In genomic region chr9:114893221-114893620, GRCh38 we compare ENCODE assay signal across 14 cellular contexts. TPM values are rescaled to one million over a fixed set of nuclear protein-coding genes. Genes with fewer than 3 reads are reported as not detected.
DNase-seq lines count a peak whose midpoint lies in the region; ATAC-seq and TF ChIP-seq lines count a peak whose summit lies in the region.
"Had no signal": no experiment of that assay in that cellular context is flagged by ENCODE, and none has a peak within 500 bp of the region (broad histone marks: within the 10 kb centered on the region; RNA-seq: fewer than 3 reads in every experiment).

No MANE protein-coding gene starts in this region.

- peaks cover 4% of the 10 kb centered on the region for H3K4me1 ChIP-seq in colonic mucosa

- TF ChIP-seq CTCF in SU-DHL-6 (IDR thresholded peaks at IDR 0.05; ENCODE audit: insufficient read depth, low read length, poor library complexity, severe bottlenecking) (no peak), dorsolateral prefrontal cortex (IDR thresholded peaks at IDR 0.05 in 54 of 56, conservative IDR thresholded peaks at IDR 0.05 in 2 of 56; ENCODE audit: low read depth in 1 of 56, partially characterized antibody in 56 of 56) (no peak), colonic mucosa (IDR thresholded peaks at IDR 0.05) (no peak)

- no peaks in the 10 kb centered on the region for H3K27me3 ChIP-seq in SU-DHL-6 (ENCODE audit: low read length)
- peaks cover 0 to 9% (median 0%) of the 10 kb centered on the region in 45 donors for H3K27me3 ChIP-seq in dorsolateral prefrontal cortex
- no peaks in the 10 kb centered on the region for H3K27me3 ChIP-seq in colonic mucosa
- H3K27me3 ChIP-seq: suprapubic skin had no signal

- H3K4me2 ChIP-seq in SU-DHL-6 (ENCODE audit: low read depth, low read length, poor library complexity, severe bottlenecking): peak overlapping the region; percentile 27

- H3F3A ChIP-seq in SU-DHL-6 (ENCODE audit: insufficient read depth): peaks cover 8% of the 10 kb centered on the region

- intact Hi-C loops in dorsolateral prefrontal cortex (cut with DNase I) (no loop called here), colonic mucosa (cut with DNase I) (no loop called here)

- ATAC-seq in GM18867 (IDR thresholded peaks at IDR 0.05; ENCODE audit: unreplicated experiment) (peak; percentile 45), HG02642 (IDR thresholded peaks at IDR 0.05; ENCODE audit: poor library complexity, unreplicated experiment) (peak; percentile 60), naive B cell (ENCODE audit: low read depth in 2 of 2) (peak; percentile 93 to 94), HG02973 (IDR thresholded peaks at IDR 0.05; ENCODE audit: unreplicated experiment) (no peak)

- no peak overlapping the region for H2AFZ ChIP-seq in SU-DHL-6 (ENCODE audit: low read depth, low read length, severe bottlenecking)

- H3K9ac ChIP-seq in SU-DHL-6 (ENCODE audit: low read length): no peak overlapping the region
- no peak overlapping the region for H3K9ac ChIP-seq in colonic mucosa (ENCODE audit: low read depth in 2 of 2, low read length in 2 of 2)

- H3K9me3 ChIP-seq in SU-DHL-6 (ENCODE audit: insufficient read depth, low read length): no peaks in the 10 kb centered on the region
- no peaks in the 10 kb centered on the region for H3K9me3 ChIP-seq in colonic mucosa
- H3K9me3 ChIP-seq: suprapubic skin had no signal

- H3K27ac ChIP-seq in SU-DHL-6 (ENCODE audit: low read depth, low read length): peak overlapping the region; percentile 47
- H3K27ac ChIP-seq in dorsolateral prefrontal cortex: no peak overlapping the region
- H3K27ac ChIP-seq in colonic mucosa: no peak overlapping the region
- H3K27ac ChIP-seq: suprapubic skin had no signal

- H3K36me3 ChIP-seq in SU-DHL-6 (ENCODE audit: low read length): no peaks in the 10 kb centered on the region
- no peaks in the 10 kb centered on the region for H3K36me3 ChIP-seq in colonic mucosa
- H3K36me3 ChIP-seq: suprapubic skin had no signal

- no peaks in the 10 kb centered on the region for H3K9me2 ChIP-seq in SU-DHL-6 (replicated peaks; ENCODE audit: insufficient read depth, low read length)

- no peaks in the 10 kb centered on the region for H4K20me1 ChIP-seq in SU-DHL-6 (ENCODE audit: low read depth, low read length)

- peaks cover 57 to 63% (median 57%) of the 10 kb centered on the region in 3 donors for H3K4me1 Mint-ChIP-seq in naive B cell

- peaks cover 0 to 11% (median 4%) of the 10 kb centered on the region in 7 donors for H3K9me3 Mint-ChIP-seq in naive B cell

- H3K36me3 Mint-ChIP-seq in naive B cell: peaks cover 0 to 3% of the 10 kb centered on the region in 2 donors
- H3K36me3 Mint-ChIP-seq: mesothelial cell of epicardium had no signal

- peak; percentile 70 for DNase-seq in naive B cell
- no peak for DNase-seq in dorsolateral prefrontal cortex
- no peak for DNase-seq in colonic mucosa
- DNase-seq: activated effector memory CD4-positive, alpha-beta T cell treated with anti-CD3 and anti-CD28 coated beads, Interleukin-2, amount 50 U/mL, for 16 hours; central memory CD4-positive, alpha-beta T cell; NCI-H446 treated with DMSO at 0.1 percent for 48 hours; retina; Right ventricle myocardium superior had no signal

- H3K4me3 ChIP-seq in SU-DHL-6 (ENCODE audit: insufficient read depth, low read length, poor library complexity, severe bottlenecking): no peak overlapping the region
- H3K4me3 ChIP-seq in dorsolateral prefrontal cortex: no peak overlapping the region
- no peak overlapping the region for H3K4me3 ChIP-seq in colonic mucosa
- H3K4me3 ChIP-seq: suprapubic skin had no signal

- peak overlapping the region; percentile 3 to 71 (median 48) for H3K4me3 Mint-ChIP-seq in naive B cell
- H3K4me3 Mint-ChIP-seq: mesothelial cell of epicardium had no signal

- H3K27ac Mint-ChIP-seq in naive B cell: peak overlapping the region; percentile 21 to 95 (median 90)

- no peaks in the 10 kb centered on the region for H3K27me3 Mint-ChIP-seq in naive B cell

- no peaks in the 10 kb centered on the region for H3K79me2 ChIP-seq in SU-DHL-6 (ENCODE audit: insufficient read depth, low read length)

RNA-seq across cellular contexts. Expression of gene TNFSF8, which starts 37.2 kb away (rescaled TPM):
- polyA plus RNA-seq in naive B cell (ENCODE audit: low read depth in 6 of 6): 1 to 10 TPM in 5 of 6 donors, under 1 TPM in 1; 0.42 to 9.5 (median 7.0) TPM
- total RNA-seq in dorsolateral prefrontal cortex (1 to 10 TPM in 15 of 120 experiments, under 1 TPM in 79, not detected in 26; 0.20 to 3.1 (median 0.57) TPM), colonic mucosa (under 1 TPM; 0.88 to 0.91 TPM)
- total RNA-seq: mesothelial cell of epicardium had no signal
